25 cellular contexts compared by ENCODE assay signal in the genomic region with DNA sequence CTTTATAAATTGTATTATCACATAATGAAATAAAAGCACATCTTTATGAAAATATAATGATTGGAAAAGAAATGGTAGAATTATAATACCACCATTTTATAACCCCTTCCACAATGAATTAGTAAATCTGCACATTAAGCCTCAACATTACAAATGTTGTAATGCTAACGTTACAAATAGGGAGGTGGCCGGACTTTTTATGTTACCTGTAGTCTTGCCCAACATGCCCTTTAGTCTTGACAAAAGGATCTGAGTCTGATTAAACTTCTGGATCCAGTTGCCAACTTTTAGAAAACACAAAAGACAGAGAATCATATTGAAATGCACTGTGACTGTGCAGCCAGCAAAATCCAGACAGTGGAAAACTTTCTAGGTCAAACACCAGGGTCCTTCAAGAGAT.
DNase-seq lines count a peak whose midpoint lies in the region; ATAC-seq, FAIRE-seq and TF ChIP-seq lines count a peak whose summit lies in the region.
"Had no signal": no experiment of that assay in that cellular context is flagged by ENCODE, and none has a peak within 500 bp of the region (broad histone marks: within the 10 kb centered on the region; RNA-seq: fewer than 3 reads in every experiment).

No MANE protein-coding gene starts in this region.

- TF ChIP-seq EP300 in H1 (IDR thresholded peaks at IDR 0.05; ENCODE audit: borderline replicate concordance in 1 of 2, low read depth in 2 of 2, low read length in 2 of 2), result no peak

- no peak overlapping the region for H3K56ac ChIP-seq in H1 (replicated peaks; ENCODE audit: insufficient read length, low read depth, low read length)

- POLR2A ChIA-PET in H1 (lab: Charles Lee; ENCODE audit: partially characterized antibody), result no interaction called here

- intact Hi-C loops in right lobe of liver (cut with DNase I), result no loop called here

- H3K36me3 ChIP-seq in H1 (ENCODE audit: control insufficient read depth in 2 of 4, insufficient read depth in 4 of 4, low read length in 3 of 4), result no peaks in the 10 kb centered on the region
- no peaks in the 10 kb centered on the region for H3K36me3 ChIP-seq in hepatocyte (replicated peaks; ENCODE audit: insufficient read depth, low read depth)
- H3K36me3 ChIP-seq in right lobe of liver, result no peaks in the 10 kb centered on the region
- H3K36me3 ChIP-seq: BE2C, BLaER1 had no signal

- no peak overlapping the region for H2BK12ac ChIP-seq in H1 (ENCODE audit: low read depth, low read length)

- H3K18ac ChIP-seq in H1 (ENCODE audit: extremely low read depth, low read length), result no peak overlapping the region

- no peaks in the 10 kb centered on the region for H3K9me2 ChIP-seq in hepatocyte (replicated peaks; ENCODE audit: insufficient read depth)

- no peak overlapping the region for H2BK20ac ChIP-seq in H1 (ENCODE audit: low read length)

- H3K9me3 ChIP-seq in H1 (ENCODE audit: insufficient read depth in 2 of 2, low read depth in 1 of 2, low read length in 1 of 2) (no peaks in the 10 kb centered on the region), hepatocyte (ENCODE audit: low read depth) (no peaks in the 10 kb centered on the region), right lobe of liver (no peaks in the 10 kb centered on the region)
- H3K9me3 ChIP-seq: BE2C, BLaER1 had no signal

- no peak for TF ChIP-seq POLR2A in H1 (IDR thresholded peaks at IDR 0.05; ENCODE audit: control extremely low read depth in 1 of 2, low read depth in 2 of 2, low read length in 2 of 2)
- TF ChIP-seq POLR2A in right lobe of liver (IDR thresholded peaks at IDR 0.05), result no peak

- H3K27ac ChIP-seq in H1 (ENCODE audit: low read depth, low read length), result no peak overlapping the region
- H3K27ac ChIP-seq in hepatocyte, result no peak overlapping the region
- no peak overlapping the region for H3K27ac ChIP-seq in right lobe of liver
- H3K27ac ChIP-seq: BLaER1 had no signal

- TF ChIP-seq CTCF in H1 (IDR thresholded peaks at IDR 0.05; ENCODE audit: control extremely low read depth in 1 of 3, insufficient read depth in 1 of 3, low read depth in 1 of 3, low read length in 3 of 3), result no peak
- TF ChIP-seq CTCF in hepatocyte (IDR thresholded peaks at IDR 0.05; ENCODE audit: poor library complexity), result no peak
- TF ChIP-seq CTCF in right lobe of liver (IDR thresholded peaks at IDR 0.05), result no peak

- ATAC-seq in right lobe of liver (peak; percentile 87 to 99 (median 96)), GM21367 (IDR thresholded peaks at IDR 0.05; ENCODE audit: unreplicated experiment) (no peak)
- ATAC-seq: GM12878 had no signal

- H3K4me2 ChIP-seq in H1 (ENCODE audit: insufficient read depth in 1 of 2, low read depth in 2 of 2, low read length in 2 of 2), result no peak overlapping the region
- H3K4me2 ChIP-seq in hepatocyte, result no peak overlapping the region
- H3K4me2 ChIP-seq: BLaER1 had no signal

- H3K23me2 ChIP-seq in H1 (ENCODE audit: low read depth, low read length), result no peaks in the 10 kb centered on the region

- TF ChIP-seq RAD21 in H1 (IDR thresholded peaks at IDR 0.05 in 1 of 2, conservative IDR thresholded peaks at IDR 0.05 in 1 of 2; ENCODE audit: low read depth in 2 of 2, low read length in 2 of 2), result no peak

- H3K4me1 ChIP-seq in H1 (replicated peaks in 1 of 4; ENCODE audit: control insufficient read depth in 3 of 4, insufficient read depth in 4 of 4, low read length in 3 of 4), result no peaks in the 10 kb centered on the region
- H3K4me1 ChIP-seq in hepatocyte (ENCODE audit: insufficient read depth), result no peaks in the 10 kb centered on the region
- H3K4me1 ChIP-seq in right lobe of liver, result peaks cover 0 to 9% (median 2%) of the 10 kb centered on the region in 4 donors
- H3K4me1 ChIP-seq: BE2C, BLaER1 had no signal

- DNase-seq in H1 (ENCODE audit: low read depth in 1 of 2, low spot score in 2 of 2) (no peak), hepatocyte (ENCODE audit: low spot score) (peak; percentile 5), right lobe of liver (peak in 1 of 3 donors; percentile 52), SK-N-DZ (ENCODE audit: low spot score) (no peak)
- DNase-seq: 8988T; ACHN; BE2C; C1 segment of cervical spinal cord; CD4-positive, alpha-beta memory T cell; CD4-positive, CD25-positive, alpha-beta regulatory T cell; CD8-positive, alpha-beta memory T cell; COR-L47; DMS 273 treated with DMSO at 0.1 percent for 48 hours; DMS153; DMS53; DMS79; DND-41; EL; GDM1 had no signal

- no peaks in the 10 kb centered on the region for H3K79me1 ChIP-seq in H1 (ENCODE audit: low read depth, low read length)

- H4K5ac ChIP-seq in H1 (ENCODE audit: insufficient read length, low read depth, low read length), result no peak overlapping the region

- no peak overlapping the region for H2AK5ac ChIP-seq in H1 (ENCODE audit: low read depth, low read length)

- CTCF ChIA-PET in H1 (lab: Charles Lee; ENCODE audit: partially characterized antibody), result no interaction called here

- H4K8ac ChIP-seq in H1 (ENCODE audit: extremely low read depth, insufficient read depth, low read length), result no peak overlapping the region

- H3K4me3 ChIP-seq in H1 (ENCODE audit: extremely low read depth in 1 of 4, insufficient read depth in 2 of 4, low read depth in 3 of 4, low read length in 4 of 4) (no peak overlapping the region), hepatocyte (no peak overlapping the region), right lobe of liver (no peak overlapping the region)
- H3K4me3 ChIP-seq: BLaER1, GM12878 had no signal

- H3K23ac ChIP-seq in H1 (ENCODE audit: insufficient read length), result no peak overlapping the region

- FAIRE-seq in H1 (lab: Jason Lieb, UNC), result no peak
- FAIRE-seq: A204.1, GM12878, GM12892, GM18507 had no signal

- H4K20me1 ChIP-seq in H1 (replicated peaks in 1 of 2; ENCODE audit: control insufficient read depth in 1 of 2, insufficient read depth in 2 of 2, low read length in 2 of 2) (no peaks in the 10 kb centered on the region), hepatocyte (ENCODE audit: insufficient read depth, poor library complexity, severe bottlenecking) (no peaks in the 10 kb centered on the region)
- H4K20me1 ChIP-seq: BLaER1 had no signal

- H3K79me2 ChIP-seq in H1 (ENCODE audit: control insufficient read depth in 1 of 2, insufficient read depth in 2 of 2, low read length in 2 of 2) (no peaks in the 10 kb centered on the region), hepatocyte (no peaks in the 10 kb centered on the region)

- no peak overlapping the region for H4K91ac ChIP-seq in H1 (replicated peaks; ENCODE audit: insufficient read length, low read length)

- no peak overlapping the region for H2BK120ac ChIP-seq in H1 (replicated peaks; ENCODE audit: low read depth, low read length)

- no peak overlapping the region for H3K4ac ChIP-seq in H1 (replicated peaks; ENCODE audit: insufficient read length, low read depth, low read length)

- H2BK5ac ChIP-seq in H1 (ENCODE audit: low read depth, low read length), result no peak overlapping the region

- H2AFZ ChIP-seq in H1 (ENCODE audit: low read length), result 0 out of 2 replicates have a peak overlapping the region, but pooled peaks have one; percentile 22
- no peak overlapping the region for H2AFZ ChIP-seq in hepatocyte

- H2BK15ac ChIP-seq in H1 (ENCODE audit: low read length), result no peak overlapping the region

- WGBS in H1 (ENCODE audit: extremely low coverage in 1 of 2, insufficient coverage in 1 of 2, insufficient read length in 1 of 2, insufficient replicate concordance in 2 of 2, low coverage in 1 of 2, low lambda C conversion rate in 2 of 2, missing lambda C conversion rate in 1 of 2), 2 experiments, result 90% methylated on average over 2 of the region's 2 CpGs; no CpG with 5 or more reads in 1 of the 2 experiments
- 56% methylated on average over 2 of the region's 2 CpGs for WGBS in hepatocyte (ENCODE audit: low lambda C conversion rate, missing lambda C conversion rate)
- WGBS in right lobe of liver (ENCODE audit: insufficient coverage, low coverage, low lambda C conversion rate, missing lambda C conversion rate), result 33% methylated on average over 2 of the region's 2 CpGs

- H3K14ac ChIP-seq in H1 (ENCODE audit: insufficient read length), result no peak overlapping the region

- H3K9ac ChIP-seq in H1 (replicated peaks in 1 of 4; ENCODE audit: extremely low read depth in 1 of 4, low read depth in 3 of 4, low read length in 3 of 4), result no peak overlapping the region
- H3K9ac ChIP-seq: BLaER1 had no signal

- H3K27me3 ChIP-seq in H1 (replicated peaks in 1 of 4; ENCODE audit: control insufficient read depth in 3 of 4, extremely low read depth in 1 of 4, insufficient read depth in 3 of 4, low read length in 3 of 4), result peaks cover 0 to 1% (median 0%) of the 10 kb centered on the region in 4 experiments; a peak in 1 of 7 replicates
- no peaks in the 10 kb centered on the region for H3K27me3 ChIP-seq in hepatocyte
- H3K27me3 ChIP-seq in right lobe of liver, result no peaks in the 10 kb centered on the region
- H3K27me3 ChIP-seq: BE2C, BLaER1 had no signal

TF ChIP-seq in H1, 55 proteins besides CTCF, POLR2A, EP300 and RAD21:
- no peak for TF ChIP-seq KDM1A (IDR thresholded peaks at IDR 0.05; ENCODE audit: borderline replicate concordance, low read length)
- TF ChIP-seq CHD1 (IDR thresholded peaks at IDR 0.05; ENCODE audit: low read depth, low read length), result no peak
- no peak for TF ChIP-seq CREB1 (IDR thresholded peaks at IDR 0.05)
- TF ChIP-seq TAF1 (IDR thresholded peaks at IDR 0.05; ENCODE audit: low read depth, low read length), result no peak
- TF ChIP-seq GTF2F1 (IDR thresholded peaks at IDR 0.05; ENCODE audit: borderline replicate concordance, low read depth, low read length), result no peak
- no peak for TF ChIP-seq BRCA1 (IDR thresholded peaks at IDR 0.05; ENCODE audit: low read depth, low read length)
